ENCODE assay signal across 8 cellular contexts in genomic region chr9:137070201-137070905, GRCh38. TPM values are rescaled to one million over a fixed set of nuclear protein-coding genes. Genes with fewer than 3 reads are reported as not detected.
A peak's percentile ranks its signal among the peaks of the same experiment; 100 is the strongest.
DNase-seq lines count a peak whose midpoint lies in the region; ATAC-seq and TF ChIP-seq lines count a peak whose summit lies in the region.

A gene with protein sequence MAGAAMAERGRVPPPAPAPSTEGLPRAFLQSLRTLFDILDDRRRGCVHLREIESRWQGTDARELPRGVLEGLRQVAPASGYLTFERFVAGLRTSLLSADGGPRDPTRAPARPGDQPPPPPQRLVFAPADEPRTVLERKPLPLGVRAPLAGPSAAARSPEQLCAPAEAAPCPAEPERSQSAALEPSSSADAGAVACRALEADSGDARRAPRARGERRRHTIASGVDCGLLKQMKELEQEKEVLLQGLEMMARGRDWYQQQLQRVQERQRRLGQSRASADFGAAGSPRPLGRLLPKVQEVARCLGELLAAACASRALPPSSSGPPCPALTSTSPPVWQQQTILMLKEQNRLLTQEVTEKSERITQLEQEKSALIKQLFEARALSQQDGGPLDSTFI (minus strand): TSS chr9:137070557. CDS start chr9:137070460, 97 bp downstream.

- peak within 1 kb of the TSS; percentile 70 for H3K4me3 ChIP-seq in coronary artery

- ATAC-seq in HG03460 (IDR thresholded peaks at IDR 0.05; ENCODE audit: unreplicated experiment) (peak; percentile 66), left lobe of liver (peak; percentile 82)

- TF ChIP-seq CTCF in coronary artery (IDR thresholded peaks at IDR 0.05), result no peak

- DNase-seq in AML-193 (lab: John Stamatoyannopoulos, UW) (peak; percentile 69 to 90), GM19240 (ENCODE audit: insufficient read length, low spot score) (peak; percentile 90), NCI-H69 (lab: John Stamatoyannopoulos, UW) (peak; percentile 97), coronary artery (ENCODE audit: low spot score) (no peak), left lobe of liver (ENCODE audit: low spot score) (peak; percentile 79)
- DNase-seq in activated CD4-positive, alpha-beta T cell treated with anti-CD3 and anti-CD28 coated beads for 48 hours, result peak; percentile 89
- peak; percentile 75 for DNase-seq in stimulated activated CD4-positive, alpha-beta T cell treated with anti-CD3 and anti-CD28 coated beads, Interleukin-2, amount 100 ng/mL, for 4 hours (ENCODE audit: low read depth)

- H3K27ac ChIP-seq in coronary artery, result peak within 1 kb of the TSS in 1 of 2 donors; percentile 75

RNA-seq across cellular contexts. Expression of the gene that starts here (rescaled TPM):
- 0.15 TPM for total RNA-seq in left lobe of liver

Comparison
In these comparisons a context has a peak if more than half of its experiments do, and no peak if none do; other contexts are left out.
1. Peak in DNase-seq and ATAC-seq in left lobe of liver; RNA of the gene not detected or under 1 TPM.